15 cellular contexts compared by ENCODE assay signal in genomic region chr17:80919331-80920284, GRCh38.
DNase-seq lines count a peak whose midpoint lies in the region; ATAC-seq, FAIRE-seq and TF ChIP-seq lines count a peak whose summit lies in the region.
"Had no signal": no experiment of that assay in that cellular context is flagged by ENCODE, and none has a peak within 500 bp of the region (broad histone marks: within the 10 kb centered on the region; RNA-seq: fewer than 3 reads in every experiment).

No MANE protein-coding gene starts in this region.

- H3K27me3 ChIP-seq in A673 (replicated peaks; ENCODE audit: insufficient read depth, low read depth, low read length, poor library complexity) (no peaks in the 10 kb centered on the region), K562 (ENCODE audit: control insufficient read depth in 2 of 2, insufficient read depth in 2 of 2, low read length in 2 of 2) (no peaks in the 10 kb centered on the region), GM23248 (replicated peaks; ENCODE audit: insufficient read depth) (no peaks in the 10 kb centered on the region)
- H3K27me3 ChIP-seq: pancreas had no signal

- TF ChIP-seq CTCF in A673 (conservative IDR thresholded peaks at IDR 0.05; ENCODE audit: low read depth, low read length), result no peak
- no peak for TF ChIP-seq CTCF in K562 (IDR thresholded peaks at IDR 0.05 in 2 of 3, conservative IDR thresholded peaks at IDR 0.05 in 1 of 3; ENCODE audit: insufficient read depth in 2 of 3, low read depth in 1 of 3, low read length in 3 of 3)
- TF ChIP-seq CTCF in retinal pigment epithelial cell (conservative IDR thresholded peaks at IDR 0.05; ENCODE audit: low read depth, low read length), result no peak

- H3K79me2 ChIP-seq in K562 (ENCODE audit: control insufficient read depth, insufficient read depth, low read length), result no peaks in the 10 kb centered on the region
- H3K79me2 ChIP-seq in GM23248 (ENCODE audit: insufficient read depth), result no peaks in the 10 kb centered on the region

- CTCF ChIA-PET in A673 (lab: Charles Lee), result interaction anchor here (0.6 kb wide), 1 partner anchor 24 kb away, joined by 3 read pairs; no protein-coding TSS in a partner anchor
- CTCF ChIA-PET in K562 (lab: Yijun Ruan, JAX; ENCODE audit: low intra/inter-chr PET ratio), result no interaction called here

- POLR2A ChIA-PET in A673 (lab: Charles Lee; ENCODE audit: low non-redundant PET), result no interaction called here
- POLR2A ChIA-PET in K562 (lab: Yijun Ruan, JAX), result interaction anchor here (0.6 kb wide), 1 partner anchor 465 kb away, joined by 3 read pairs; no protein-coding TSS in a partner anchor

- H3K4me1 ChIP-seq in A673 (ENCODE audit: insufficient read depth, low read length, poor library complexity, severe bottlenecking), result peaks cover 5% of the 10 kb centered on the region
- peaks cover 0 to 8% of the 10 kb centered on the region in 2 experiments; a peak in 1 of 5 replicates for H3K4me1 ChIP-seq in K562 (replicated peaks in 1 of 2; ENCODE audit: control insufficient read depth in 2 of 2, insufficient read depth in 2 of 2, low read length in 2 of 2)
- no peaks in the 10 kb centered on the region for H3K4me1 ChIP-seq in GM23248 (ENCODE audit: insufficient read depth)
- H3K4me1 ChIP-seq: pancreas had no signal

- H3K4me3 ChIP-seq in A673 (ENCODE audit: low read depth, low read length, poor library complexity, severe bottlenecking), result no peak overlapping the region
- no peak overlapping the region for H3K4me3 ChIP-seq in K562
- no peak overlapping the region for H3K4me3 ChIP-seq in retinal pigment epithelial cell (ENCODE audit: low read length)
- H3K4me3 ChIP-seq in GM23248, result no peak overlapping the region
- H3K4me3 ChIP-seq: pancreas, thoracic aorta had no signal

- no peaks in the 10 kb centered on the region for H3K9me2 ChIP-seq in GM23248 (ENCODE audit: insufficient read depth)

- ATAC-seq in K562, result no peak
- no peak for ATAC-seq in GM18511 (IDR thresholded peaks at IDR 0.05; ENCODE audit: unreplicated experiment)
- ATAC-seq: activated T-cell treated with anti-CD3 and anti-CD28 coated beads, Interleukin-2, amount 50 U/mL, for 4 hours had no signal

- TF ChIP-seq RAD21 in K562 (CRISPR knock-in tag; conservative IDR thresholded peaks at IDR 0.05 in 1 of 2, IDR thresholded peaks at IDR 0.05 in 1 of 2), result no peak

- no peak overlapping the region for H3K4me2 ChIP-seq in K562 (ENCODE audit: insufficient read depth, low read length)
- H3K4me2 ChIP-seq in GM23248 (ENCODE audit: unreplicated experiment), result no peak overlapping the region
- H3K4me2 ChIP-seq: KMS-11 had no signal

- no peak for TF ChIP-seq EP300 in K562 (IDR thresholded peaks at IDR 0.05; ENCODE audit: low read length)

- H3F3A ChIP-seq in GM23248 (ENCODE audit: insufficient read depth), result no peaks in the 10 kb centered on the region

- WGBS in K562 (ENCODE audit: insufficient coverage, low coverage, missing lambda C conversion rate), result 90% methylated on average over 24 of the region's 33 CpGs
- WGBS in GM23248 (ENCODE audit: low coverage in 1 of 2, low lambda C conversion rate in 2 of 2, missing lambda C conversion rate in 2 of 2), 2 experiments, result 92 to 93% methylated on average over 33 of the region's 33 CpGs

- H3K9me1 ChIP-seq in K562 (ENCODE audit: control insufficient read depth, insufficient read depth, low read length), result no peaks in the 10 kb centered on the region

- H3K9me3 ChIP-seq in A673 (ENCODE audit: low read depth, low read length, poor library complexity, severe bottlenecking), result no peaks in the 10 kb centered on the region
- H3K9me3 ChIP-seq in K562 (replicated peaks; ENCODE audit: control insufficient read depth, insufficient read depth, low read depth, low read length), result peaks cover 4% of the 10 kb centered on the region
- H3K9me3 ChIP-seq in GM23248 (ENCODE audit: low read depth), result no peaks in the 10 kb centered on the region
- H3K9me3 ChIP-seq: pancreas, thoracic aorta had no signal

- no peak overlapping the region; a peak in 1 of 4 replicates for H3K9ac ChIP-seq in K562 (ENCODE audit: insufficient read depth in 1 of 2, low read depth in 2 of 2, low read length in 2 of 2)
- H3K9ac ChIP-seq in GM23248, result no peak overlapping the region
- H3K9ac ChIP-seq: KMS-11 had no signal

- no peak for TF ChIP-seq POLR2A in K562 (conservative IDR thresholded peaks at IDR 0.05)

- H4K20me1 ChIP-seq in K562 (replicated peaks; ENCODE audit: control insufficient read depth, insufficient read depth, low read length), result no peaks in the 10 kb centered on the region
- no peaks in the 10 kb centered on the region for H4K20me1 ChIP-seq in GM23248 (ENCODE audit: insufficient read depth)

- FAIRE-seq in K562 (lab: Jason Lieb, UNC), result no peak
- FAIRE-seq: pancreas had no signal

- in situ Hi-C loops in K562 (cut with MboI) (no loop called here), GM23248 (cut with MboI) (no loop called here)

- intact Hi-C loops in A673 (cut with micrococcal nuclease; ENCODE audit: unreplicated experiment), result no loop called here
- intact Hi-C loops in K562 (cut with micrococcal nuclease), result no loop called here

- H3K27ac ChIP-seq in A673 (ENCODE audit: low read depth, low read length, poor library complexity, severe bottlenecking), result peak overlapping the region; percentile 1
- H3K27ac ChIP-seq in K562 (ENCODE audit: extremely low read depth, low read depth, low read length), result no peak overlapping the region
- no peak overlapping the region for H3K27ac ChIP-seq in GM23248
- H3K27ac ChIP-seq: KMS-11 had no signal

- H2AFZ ChIP-seq in K562 (ENCODE audit: low read depth, low read length) (no peak overlapping the region), GM23248 (no peak overlapping the region)

- no TSS peak for BruUV-seq in A673 (replicated peaks; lab: Mats Ljungman, UMichigan)
- BruUV-seq in K562 (replicated peaks; lab: Mats Ljungman, UMichigan), result no TSS peak

- H3K36me3 ChIP-seq in A673 (ENCODE audit: insufficient read depth, low read length, poor library complexity, severe bottlenecking), result no peaks in the 10 kb centered on the region
- H3K36me3 ChIP-seq in K562 (ENCODE audit: control insufficient read depth, insufficient read depth, low read length), result peaks cover 35% of the 10 kb centered on the region; the same call in 1 of the 3 replicates
- H3K36me3 ChIP-seq in GM23248 (ENCODE audit: low read depth), result no peaks in the 10 kb centered on the region
- H3K36me3 ChIP-seq: thoracic aorta had no signal

- DNase-seq in A673 (ENCODE audit: low spot score) (no peak), K562 (ENCODE audit: extremely low read depth in 1 of 4, low spot score in 3 of 4) (no peak), inferior parietal cortex (ENCODE audit: extremely low spot score) (peak; percentile 21), retinal pigment epithelial cell (ENCODE audit: low read depth) (peak; percentile 37), GM23248 (no peak), A172 (ENCODE audit: low spot score) (no peak), COR-L47 (lab: John Stamatoyannopoulos, UW) (no peak)
- DNase-seq: activated T-cell treated with anti-CD3 and anti-CD28 coated beads, Interleukin-2, amount 50 U/mL, for 4 hours; Calu3; GF-D8; NCI-H1105 treated with DMSO at 0.1 percent for 48 hours had no signal

TF ChIP-seq in K562, 482 proteins besides CTCF, POLR2A, EP300 and RAD21:
- TF ChIP-seq, protein P1, sequence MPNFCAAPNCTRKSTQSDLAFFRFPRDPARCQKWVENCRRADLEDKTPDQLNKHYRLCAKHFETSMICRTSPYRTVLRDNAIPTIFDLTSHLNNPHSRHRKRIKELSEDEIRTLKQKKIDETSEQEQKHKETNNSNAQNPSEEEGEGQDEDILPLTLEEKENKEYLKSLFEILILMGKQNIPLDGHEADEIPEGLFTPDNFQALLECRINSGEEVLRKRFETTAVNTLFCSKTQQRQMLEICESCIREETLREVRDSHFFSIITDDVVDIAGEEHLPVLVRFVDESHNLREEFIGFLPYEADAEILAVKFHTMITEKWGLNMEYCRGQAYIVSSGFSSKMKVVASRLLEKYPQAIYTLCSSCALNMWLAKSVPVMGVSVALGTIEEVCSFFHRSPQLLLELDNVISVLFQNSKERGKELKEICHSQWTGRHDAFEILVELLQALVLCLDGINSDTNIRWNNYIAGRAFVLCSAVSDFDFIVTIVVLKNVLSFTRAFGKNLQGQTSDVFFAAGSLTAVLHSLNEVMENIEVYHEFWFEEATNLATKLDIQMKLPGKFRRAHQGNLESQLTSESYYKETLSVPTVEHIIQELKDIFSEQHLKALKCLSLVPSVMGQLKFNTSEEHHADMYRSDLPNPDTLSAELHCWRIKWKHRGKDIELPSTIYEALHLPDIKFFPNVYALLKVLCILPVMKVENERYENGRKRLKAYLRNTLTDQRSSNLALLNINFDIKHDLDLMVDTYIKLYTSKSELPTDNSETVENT (CRISPR knock-in tag; IDR thresholded peaks at IDR 0.05), result no peak
- peak; percentile 42; the same call in 1 of the 2 replicates for TF ChIP-seq POLR2G (IDR thresholded peaks at IDR 0.05; ENCODE audit: low read depth, low read length)

Comparison
In these comparisons a context has a peak if more than half of its experiments do, and no peak if none do; other contexts are left out.
1. DNase-seq: peak in inferior parietal cortex (single experiment) and retinal pigment epithelial cell (single experiment); none in A673 (single experiment), K562 (0 of 4), GM23248 (single experiment), A172 (single experiment) and COR-L47 (single experiment).